Comparison of ENCODE assay signal across 16 cellular contexts in the genomic region with DNA sequence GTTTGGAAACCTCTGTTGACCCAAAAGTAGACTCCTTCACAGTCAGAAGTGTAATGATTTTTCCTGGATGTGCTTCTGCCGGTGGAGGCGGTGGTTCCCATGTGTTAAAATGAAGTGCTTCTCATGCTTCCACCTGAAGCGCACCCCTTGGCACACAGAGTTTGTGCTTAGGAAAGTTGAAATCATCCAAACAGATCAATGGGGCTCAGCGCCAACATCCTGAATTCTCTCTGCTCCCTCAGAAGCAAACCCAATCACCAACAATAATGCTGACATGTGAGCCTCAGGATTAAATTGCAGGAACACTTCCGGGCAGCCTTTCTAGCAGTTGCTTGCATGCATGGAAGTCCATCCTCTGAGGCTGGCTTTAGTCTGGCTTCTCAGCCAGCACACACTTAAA.
DNase-seq lines count a peak whose midpoint lies in the region; ATAC-seq, FAIRE-seq and TF ChIP-seq lines count a peak whose summit lies in the region.
"Had no signal": no experiment of that assay in that cellular context is flagged by ENCODE, and none has a peak within 500 bp of the region (broad histone marks: within the 10 kb centered on the region; RNA-seq: fewer than 3 reads in every experiment).

No MANE protein-coding gene starts in this region.

- intact Hi-C loops in K562 (cut with micrococcal nuclease), result loop anchor here (10.0 kb wide), 1 partner anchor 267 kb away; no protein-coding TSS in a partner anchor

- TF ChIP-seq CTCF in K562 (IDR thresholded peaks at IDR 0.05 in 2 of 3, conservative IDR thresholded peaks at IDR 0.05 in 1 of 3; ENCODE audit: insufficient read depth in 2 of 3, low read depth in 1 of 3, low read length in 3 of 3), result no peak

- H3K9me3 ChIP-seq in K562 (replicated peaks; ENCODE audit: control insufficient read depth, insufficient read depth, low read depth, low read length), result no peaks in the 10 kb centered on the region
- H3K9me3 ChIP-seq: A549, SK-N-SH had no signal

- H3K36me3 ChIP-seq in K562 (ENCODE audit: control insufficient read depth, insufficient read depth, low read length), result no peaks in the 10 kb centered on the region

- no peak for TF ChIP-seq POLR2A in K562 (conservative IDR thresholded peaks at IDR 0.05)

- no peak overlapping the region for H2AFZ ChIP-seq in K562 (ENCODE audit: low read depth, low read length)

- H3K27ac ChIP-seq in K562 (ENCODE audit: extremely low read depth, low read depth, low read length), result no peak overlapping the region
- H3K27ac ChIP-seq: A549, C4-2B had no signal

- 1% methylated on average over 5 of the region's 5 CpGs for WGBS in K562 (ENCODE audit: insufficient coverage, low coverage, missing lambda C conversion rate)

- BruUV-seq in K562 (replicated peaks; lab: Mats Ljungman, UMichigan), result no TSS peak

- ATAC-seq in K562, result no peak
- ATAC-seq in GM19397 (IDR thresholded peaks at IDR 0.05; ENCODE audit: unreplicated experiment), result no peak
- ATAC-seq: A549, GM12878, HCT116 had no signal

- DNase-seq in NCI-H82 (lab: John Stamatoyannopoulos, UW) (peak; percentile 12), NCI-H82 treated with DMSO at 0.1 percent for 48 hours (lab: John Stamatoyannopoulos, UW; ENCODE audit: unreplicated experiment) (no peak), NCI-H2196 (lab: John Stamatoyannopoulos, UW; ENCODE audit: unreplicated experiment) (peak; percentile 45), K562 (ENCODE audit: extremely low read depth in 1 of 4, low spot score in 3 of 4) (no peak), NCI-H2171 treated with DMSO at 0.1 percent for 48 hours (lab: John Stamatoyannopoulos, UW) (no peak), NCI-H226 (no peak)
- DNase-seq: COR-L47, DMS53, NCI-H146, NCI-H524, SK-N-SH had no signal

- TF ChIP-seq EP300 in K562 (IDR thresholded peaks at IDR 0.05; ENCODE audit: low read length), result no peak

- TF ChIP-seq RAD21 in K562 (CRISPR knock-in tag; conservative IDR thresholded peaks at IDR 0.05 in 1 of 2, IDR thresholded peaks at IDR 0.05 in 1 of 2), result no peak

- no peaks in the 10 kb centered on the region for H3K4me1 ChIP-seq in K562 (replicated peaks in 1 of 2; ENCODE audit: control insufficient read depth in 2 of 2, insufficient read depth in 2 of 2, low read length in 2 of 2)
- H3K4me1 ChIP-seq: A549 had no signal

- CTCF ChIA-PET in K562 (lab: Yijun Ruan, JAX; ENCODE audit: low intra/inter-chr PET ratio), result no interaction called here

- H3K9me1 ChIP-seq in K562 (ENCODE audit: control insufficient read depth, insufficient read depth, low read length), result no peaks in the 10 kb centered on the region

- in situ Hi-C loops in K562 (cut with MboI), result no loop called here

- H3K27me3 ChIP-seq in K562 (ENCODE audit: control insufficient read depth in 2 of 2, insufficient read depth in 2 of 2, low read length in 2 of 2), result no peaks in the 10 kb centered on the region; a peak in 2 of 5 replicates

- H3K4me3 ChIP-seq in K562, result no peak overlapping the region
- H3K4me3 ChIP-seq: A549, GM12878 had no signal

- peak; percentile 15 for FAIRE-seq in K562 (lab: Jason Lieb, UNC)
- FAIRE-seq: A549, GM12878 had no signal

- no peak overlapping the region for H3K9ac ChIP-seq in K562 (ENCODE audit: insufficient read depth in 1 of 2, low read depth in 2 of 2, low read length in 2 of 2)
- H3K9ac ChIP-seq: SK-N-SH had no signal

- H4K20me1 ChIP-seq in K562 (replicated peaks; ENCODE audit: control insufficient read depth, insufficient read depth, low read length), result 0 out of 2 replicates have a peak, but pooled peaks cover 2% of the 10 kb centered on the region

- POLR2A ChIA-PET in K562 (lab: Yijun Ruan, JAX), result interaction anchor here (0.7 to 1.1 kb wide), 3 partner anchors 12 to 271 kb away, joined by 3 read pairs; no protein-coding TSS in a partner anchor

- no peak overlapping the region for H3K4me2 ChIP-seq in K562 (ENCODE audit: insufficient read depth, low read length)
- H3K4me2 ChIP-seq: A549, SK-N-SH had no signal

- H3K79me2 ChIP-seq in K562 (ENCODE audit: control insufficient read depth, insufficient read depth, low read length), result no peaks in the 10 kb centered on the region

TF ChIP-seq in K562, 482 proteins besides CTCF, POLR2A, EP300 and RAD21:
- no peak for TF ChIP-seq TCFL5 (CRISPR knock-in tag; conservative IDR thresholded peaks at IDR 0.05)
- TF ChIP-seq XRCC3 (IDR thresholded peaks at IDR 0.05), result no peak
- no peak for TF ChIP-seq ARID3A (IDR thresholded peaks at IDR 0.05; ENCODE audit: borderline replicate concordance, low read depth, low read length)
- no peak for TF ChIP-seq PHF8 (IDR thresholded peaks at IDR 0.05; ENCODE audit: borderline replicate concordance, low read length)
- TF ChIP-seq ZNF717 (CRISPR knock-in tag; IDR thresholded peaks at IDR 0.05), result no peak
- no peak for TF ChIP-seq PML (IDR thresholded peaks at IDR 0.05; ENCODE audit: low read length)
- TF ChIP-seq ATF7 (IDR thresholded peaks at IDR 0.05), result no peak
- no peak for TF ChIP-seq NELFE (IDR thresholded peaks at IDR 0.05; ENCODE audit: insufficient read depth, insufficient read length)
- no peak for TF ChIP-seq ASH1L (IDR thresholded peaks at IDR 0.05; ENCODE audit: borderline replicate concordance, low read depth, partially characterized antibody)
- TF ChIP-seq SRSF1 (IDR thresholded peaks at IDR 0.05; ENCODE audit: low read depth, low read length), result no peak
- TF ChIP-seq SP1 (CRISPR knock-in tag; IDR thresholded peaks at IDR 0.05), result no peak
- TF ChIP-seq TCF7 (IDR thresholded peaks at IDR 0.05; ENCODE audit: borderline replicate concordance), result no peak
- no peak for TF ChIP-seq COPS2 (conservative IDR thresholded peaks at IDR 0.05)
- TF ChIP-seq, protein P1, sequence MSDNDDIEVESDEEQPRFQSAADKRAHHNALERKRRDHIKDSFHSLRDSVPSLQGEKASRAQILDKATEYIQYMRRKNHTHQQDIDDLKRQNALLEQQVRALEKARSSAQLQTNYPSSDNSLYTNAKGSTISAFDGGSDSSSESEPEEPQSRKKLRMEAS (CRISPR knock-in tag; IDR thresholded peaks at IDR 0.05), result no peak
- no peak for TF ChIP-seq ZNF384 (IDR thresholded peaks at IDR 0.05; ENCODE audit: low read depth, low read length)
- no peak for TF ChIP-seq SIN3A (IDR thresholded peaks at IDR 0.05; ENCODE audit: borderline replicate concordance in 2 of 2, control insufficient read depth in 1 of 2, low read depth in 2 of 2, low read length in 2 of 2)
- no peak for TF ChIP-seq HLTF (IDR thresholded peaks at IDR 0.05)
- TF ChIP-seq GABPB1 (CRISPR knock-in tag; IDR thresholded peaks at IDR 0.05), result no peak

Comparison
In these comparisons a context has a peak if more than half of its experiments do, and no peak if none do; other contexts are left out.
1. DNase-seq: peak in NCI-H82 (single experiment) and NCI-H2196 (single experiment); none in NCI-H82 treated with DMSO at 0.1 percent for 48 hours (single experiment), K562 (0 of 4), NCI-H2171 treated with DMSO at 0.1 percent for 48 hours (single experiment) and NCI-H226 (single experiment).